ENCODE assay signal across 2 cellular contexts in genomic region chr14:50030049-50030448, GRCh38.
TF ChIP-seq lines count a peak whose summit lies in the region.

No MANE protein-coding gene starts in this region.

TF ChIP-seq in K562, 482 proteins besides CTCF, POLR2A, EP300 and RAD21 (continued from another document):
- TF ChIP-seq, protein P1, sequence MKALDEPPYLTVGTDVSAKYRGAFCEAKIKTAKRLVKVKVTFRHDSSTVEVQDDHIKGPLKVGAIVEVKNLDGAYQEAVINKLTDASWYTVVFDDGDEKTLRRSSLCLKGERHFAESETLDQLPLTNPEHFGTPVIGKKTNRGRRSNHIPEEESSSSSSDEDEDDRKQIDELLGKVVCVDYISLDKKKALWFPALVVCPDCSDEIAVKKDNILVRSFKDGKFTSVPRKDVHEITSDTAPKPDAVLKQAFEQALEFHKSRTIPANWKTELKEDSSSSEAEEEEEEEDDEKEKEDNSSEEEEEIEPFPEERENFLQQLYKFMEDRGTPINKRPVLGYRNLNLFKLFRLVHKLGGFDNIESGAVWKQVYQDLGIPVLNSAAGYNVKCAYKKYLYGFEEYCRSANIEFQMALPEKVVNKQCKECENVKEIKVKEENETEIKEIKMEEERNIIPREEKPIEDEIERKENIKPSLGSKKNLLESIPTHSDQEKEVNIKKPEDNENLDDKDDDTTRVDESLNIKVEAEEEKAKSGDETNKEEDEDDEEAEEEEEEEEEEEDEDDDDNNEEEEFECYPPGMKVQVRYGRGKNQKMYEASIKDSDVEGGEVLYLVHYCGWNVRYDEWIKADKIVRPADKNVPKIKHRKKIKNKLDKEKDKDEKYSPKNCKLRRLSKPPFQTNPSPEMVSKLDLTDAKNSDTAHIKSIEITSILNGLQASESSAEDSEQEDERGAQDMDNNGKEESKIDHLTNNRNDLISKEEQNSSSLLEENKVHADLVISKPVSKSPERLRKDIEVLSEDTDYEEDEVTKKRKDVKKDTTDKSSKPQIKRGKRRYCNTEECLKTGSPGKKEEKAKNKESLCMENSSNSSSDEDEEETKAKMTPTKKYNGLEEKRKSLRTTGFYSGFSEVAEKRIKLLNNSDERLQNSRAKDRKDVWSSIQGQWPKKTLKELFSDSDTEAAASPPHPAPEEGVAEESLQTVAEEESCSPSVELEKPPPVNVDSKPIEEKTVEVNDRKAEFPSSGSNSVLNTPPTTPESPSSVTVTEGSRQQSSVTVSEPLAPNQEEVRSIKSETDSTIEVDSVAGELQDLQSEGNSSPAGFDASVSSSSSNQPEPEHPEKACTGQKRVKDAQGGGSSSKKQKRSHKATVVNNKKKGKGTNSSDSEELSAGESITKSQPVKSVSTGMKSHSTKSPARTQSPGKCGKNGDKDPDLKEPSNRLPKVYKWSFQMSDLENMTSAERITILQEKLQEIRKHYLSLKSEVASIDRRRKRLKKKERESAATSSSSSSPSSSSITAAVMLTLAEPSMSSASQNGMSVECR (CRISPR knock-in tag; IDR thresholded peaks at IDR 0.05) = no peak
TF ChIP-seq in K562: peak in this region for 1.

TF ChIP-seq in SK-N-SH, 30 proteins besides CTCF, POLR2A, EP300 and RAD21 (continued from another document):
- no peak for TF ChIP-seq USF1 (IDR thresholded peaks at IDR 0.05; ENCODE audit: borderline replicate concordance, low read depth)
- TF ChIP-seq, protein P2, sequence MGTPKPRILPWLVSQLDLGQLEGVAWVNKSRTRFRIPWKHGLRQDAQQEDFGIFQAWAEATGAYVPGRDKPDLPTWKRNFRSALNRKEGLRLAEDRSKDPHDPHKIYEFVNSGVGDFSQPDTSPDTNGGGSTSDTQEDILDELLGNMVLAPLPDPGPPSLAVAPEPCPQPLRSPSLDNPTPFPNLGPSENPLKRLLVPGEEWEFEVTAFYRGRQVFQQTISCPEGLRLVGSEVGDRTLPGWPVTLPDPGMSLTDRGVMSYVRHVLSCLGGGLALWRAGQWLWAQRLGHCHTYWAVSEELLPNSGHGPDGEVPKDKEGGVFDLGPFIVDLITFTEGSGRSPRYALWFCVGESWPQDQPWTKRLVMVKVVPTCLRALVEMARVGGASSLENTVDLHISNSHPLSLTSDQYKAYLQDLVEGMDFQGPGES (IDR thresholded peaks at IDR 0.05; ENCODE audit: low read depth, low read length) = no peak
- no peak for TF ChIP-seq FOXM1 (IDR thresholded peaks at IDR 0.05; ENCODE audit: low read depth)
- no peak for TF ChIP-seq MEF2A (IDR thresholded peaks at IDR 0.05; ENCODE audit: borderline replicate concordance, low read depth)
- no peak for TF ChIP-seq RXRA (IDR thresholded peaks at IDR 0.05; ENCODE audit: borderline replicate concordance, low read depth)
- TF ChIP-seq USF2 (IDR thresholded peaks at IDR 0.05; ENCODE audit: borderline replicate concordance, low read depth, low read length) = no peak
- TF ChIP-seq FOSL2 (IDR thresholded peaks at IDR 0.05; ENCODE audit: borderline replicate concordance, low read depth) = no peak
- no peak for TF ChIP-seq GABPA (IDR thresholded peaks at IDR 0.05; ENCODE audit: low read depth)
- TF ChIP-seq MXI1 (IDR thresholded peaks at IDR 0.05; ENCODE audit: low read depth, low read length) = no peak
